1 cellular context compared by ENCODE assay signal in the genomic region with DNA sequence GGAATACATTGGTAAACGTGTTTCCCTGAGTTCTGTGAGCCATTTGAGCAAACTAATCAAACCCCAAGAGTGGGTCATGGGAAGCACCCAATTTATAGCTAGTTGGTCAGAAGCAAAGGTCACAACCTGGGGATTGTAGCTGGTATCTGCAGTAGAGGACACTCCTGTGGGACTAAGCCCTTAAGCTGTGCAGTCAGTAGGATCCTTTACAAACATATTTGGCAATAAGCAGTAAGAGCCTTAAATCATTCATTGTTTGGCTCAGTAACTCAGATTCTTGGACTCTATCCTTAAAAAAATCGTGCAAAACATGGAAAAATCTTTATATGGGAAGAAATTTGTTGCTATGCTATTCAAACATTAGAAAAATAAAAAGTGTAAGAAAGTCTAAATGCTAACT.
TF ChIP-seq lines count a peak whose summit lies in the region.

No MANE protein-coding gene starts in this region.

TF ChIP-seq in A549, 52 proteins besides CTCF, POLR2A, EP300 and RAD21:
- no peak for TF ChIP-seq ESRRA (IDR thresholded peaks at IDR 0.05; ENCODE audit: borderline replicate concordance, low read length)
- TF ChIP-seq ZC3H11A (IDR thresholded peaks at IDR 0.05): no peak
TF ChIP-seq in A549: peak in this region for 0.
